Comparison of ENCODE assay signal across 8 cellular contexts in the genomic region with DNA sequence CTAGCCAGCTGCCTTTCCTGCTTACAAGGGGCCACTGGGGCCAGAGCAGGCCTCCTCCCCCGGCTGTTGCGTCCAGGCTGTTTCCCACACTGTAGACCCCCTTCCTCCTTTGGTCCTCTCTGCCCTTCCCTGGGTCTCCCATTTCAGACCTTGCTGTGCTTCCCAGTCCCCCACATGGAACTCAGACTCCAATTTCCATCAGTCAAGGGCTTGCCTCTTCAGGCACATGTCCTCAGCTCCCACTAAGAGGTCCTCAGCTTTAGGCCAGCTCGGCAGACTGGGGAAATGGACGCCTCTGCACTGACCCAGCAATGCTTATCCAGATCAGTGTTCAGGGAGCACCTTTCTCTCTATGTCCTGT.
DNase-seq lines count a peak whose midpoint lies in the region; TF ChIP-seq lines count a peak whose summit lies in the region.

No MANE protein-coding gene starts in this region.

- no peak for TF ChIP-seq POLR2A in thyroid gland (IDR thresholded peaks at IDR 0.05)

- no peak overlapping the region for H2BK5ac ChIP-seq in mesenchymal stem cell (ENCODE audit: low read depth, low read length, poor library complexity, severe bottlenecking)

- peak overlapping the region in 1 of 2 experiments; percentile 78 for H3K4me3 ChIP-seq in mesenchymal stem cell (ENCODE audit: insufficient read depth in 1 of 2, low read depth in 1 of 2, low read length in 2 of 2)
- H3K4me3 ChIP-seq in thyroid gland (replicated peaks in 1 of 3), result no peak overlapping the region

- peak overlapping the region; percentile 78 for H2BK15ac ChIP-seq in mesenchymal stem cell (ENCODE audit: low read depth, poor library complexity, severe bottlenecking)

- H4K91ac ChIP-seq in mesenchymal stem cell (ENCODE audit: low read length), result peak overlapping the region; percentile 89

- H2BK12ac ChIP-seq in mesenchymal stem cell (ENCODE audit: low read length in 2 of 2), result peak overlapping the region in 1 of 2 experiments; percentile 43

- H2AK5ac ChIP-seq in mesenchymal stem cell (ENCODE audit: low read length, severe bottlenecking), result no peak overlapping the region

- no peaks in the 10 kb centered on the region for H3K9me3 Mint-ChIP-seq in activated naive CD8-positive, alpha-beta T cell treated with anti-CD3 and anti-CD28 coated beads for 36 hours

- intact Hi-C loops in thyroid gland (cut with DNase I), result loop anchor here (5.0 to 10.0 kb wide), 2 partner anchors 99 to 361 kb away; partner anchors contain the start of genes BZW1, HYCC2 and NDUFB3

- H3K27me3 ChIP-seq in mesenchymal stem cell (ENCODE audit: control insufficient read depth in 1 of 2, insufficient read depth in 1 of 2, low read length in 2 of 2) (no peaks in the 10 kb centered on the region), thyroid gland (no peaks in the 10 kb centered on the region)

- H3K9me3 ChIP-seq in mesenchymal stem cell (ENCODE audit: control insufficient read depth, low read length), result peaks cover 7% of the 10 kb centered on the region
- H3K9me3 ChIP-seq in thyroid gland, result no peaks in the 10 kb centered on the region

- H3K36me3 ChIP-seq in mesenchymal stem cell (ENCODE audit: control insufficient read depth in 1 of 2, insufficient read depth in 2 of 2, low read depth in 1 of 2, low read length in 2 of 2), result no peaks in the 10 kb centered on the region
- no peaks in the 10 kb centered on the region for H3K36me3 ChIP-seq in thyroid gland

- H3K4me1 ChIP-seq in mesenchymal stem cell (ENCODE audit: control insufficient read depth, insufficient read depth, low read depth, low read length), result peaks cover 5% of the 10 kb centered on the region
- peaks cover 0 to 4% of the 10 kb centered on the region in 2 donors for H3K4me1 ChIP-seq in thyroid gland

- no peak overlapping the region for H2BK120ac ChIP-seq in mesenchymal stem cell (ENCODE audit: low read depth, low read length)

- no peak overlapping the region for H3K23ac ChIP-seq in mesenchymal stem cell (ENCODE audit: low read length in 2 of 2)

- peak overlapping the region; percentile 76 for H3K4me3 Mint-ChIP-seq in activated naive CD8-positive, alpha-beta T cell treated with anti-CD3 and anti-CD28 coated beads for 36 hours

- WGBS in mesenchymal stem cell, result 97% methylated on average over 4 of the region's 4 CpGs
- WGBS in thyroid gland, 2 donors, result 77 to 80% methylated on average over 4 of the region's 4 CpGs

- H4K8ac ChIP-seq in mesenchymal stem cell (ENCODE audit: low read length), result peak overlapping the region; percentile 86

- H3K36me3 Mint-ChIP-seq in activated naive CD8-positive, alpha-beta T cell treated with anti-CD3 and anti-CD28 coated beads for 36 hours, result no peaks in the 10 kb centered on the region

- H3K4me1 Mint-ChIP-seq in activated naive CD8-positive, alpha-beta T cell treated with anti-CD3 and anti-CD28 coated beads for 36 hours, result peaks cover 28% of the 10 kb centered on the region

- peak overlapping the region; percentile 100 for H3K27ac Mint-ChIP-seq in activated naive CD8-positive, alpha-beta T cell treated with anti-CD3 and anti-CD28 coated beads for 36 hours

- peak; percentile 36 for DNase-seq in activated CD4-positive, CD25-positive, alpha-beta regulatory T cell treated with anti-CD3 and anti-CD28 coated beads, Interleukin-2, amount 50 U/mL, for 72 hours
- DNase-seq in activated CD4-positive, CD25-positive, alpha-beta regulatory T cell (lab: John Stamatoyannopoulos, UW), result no peak
- no peak for DNase-seq in activated naive CD8-positive, alpha-beta T cell treated with anti-CD3 and anti-CD28 coated beads for 36 hours
- no peak for DNase-seq in mesenchymal stem cell
- no peak for DNase-seq in thyroid gland
- DNase-seq in GM10266 (ENCODE audit: extremely low spot score), result no peak
- no peak for DNase-seq in HPDE6-E6E7 (ENCODE audit: extremely low spot score)
- no peak for DNase-seq in hepatic stellate cell (ENCODE audit: low spot score)

- H3K9ac ChIP-seq in mesenchymal stem cell (ENCODE audit: low read length), result peak overlapping the region; percentile 90

- no peak for TF ChIP-seq CTCF in thyroid gland (IDR thresholded peaks at IDR 0.05)
- TF ChIP-seq CTCF in GM10266 (IDR thresholded peaks at IDR 0.05; ENCODE audit: control insufficient read depth, insufficient read depth, low read depth, missing control alignments), result no peak

- H3K4ac ChIP-seq in mesenchymal stem cell (ENCODE audit: low read depth in 1 of 2, low read length in 2 of 2), result peak overlapping the region; percentile 12 to 52

- no peak overlapping the region for H3K27ac ChIP-seq in mesenchymal stem cell (ENCODE audit: low read length, poor library complexity, severe bottlenecking)
- H3K27ac ChIP-seq in thyroid gland, result peak overlapping the region; percentile 11 to 43 (median 30)

- H3K79me1 ChIP-seq in mesenchymal stem cell (replicated peaks; ENCODE audit: low read length, poor library complexity, severe bottlenecking), result no peaks in the 10 kb centered on the region

- H3K27me3 Mint-ChIP-seq in activated naive CD8-positive, alpha-beta T cell treated with anti-CD3 and anti-CD28 coated beads for 36 hours, result peaks cover 4% of the 10 kb centered on the region

- H3K18ac ChIP-seq in mesenchymal stem cell (ENCODE audit: low read depth in 1 of 2, low read length in 2 of 2), result peak overlapping the region; percentile 24 to 51

- H2AFZ ChIP-seq in mesenchymal stem cell (ENCODE audit: low read depth, low read length), result no peak overlapping the region

- H3K14ac ChIP-seq in mesenchymal stem cell (ENCODE audit: low read length in 2 of 2), result no peak overlapping the region

- no peak overlapping the region for H3K4me2 ChIP-seq in mesenchymal stem cell (ENCODE audit: low read length, poor library complexity, severe bottlenecking)
